In genomic region chr3:71062037-71062919, GRCh38 we compare ENCODE assay signal across 9 cellular contexts.
A peak's percentile ranks its signal among the peaks of the same experiment; 100 is the strongest.
DNase-seq lines count a peak whose midpoint lies in the region; ATAC-seq and TF ChIP-seq lines count a peak whose summit lies in the region.
"Had no signal": no experiment of that assay in that cellular context is flagged by ENCODE, and none has a peak within 500 bp of the region (broad histone marks: within the 10 kb centered on the region; RNA-seq: fewer than 3 reads in every experiment).

No MANE protein-coding gene starts in this region.

- H3K27me3 ChIP-seq in kidney epithelial cell (ENCODE audit: control insufficient read depth, insufficient read depth, low read length) (no peaks in the 10 kb centered on the region), stomach smooth muscle (ENCODE audit: control insufficient read depth in 1 of 2, insufficient read depth in 2 of 2, low read length in 2 of 2) (no peaks in the 10 kb centered on the region)

- peaks cover 17% of the 10 kb centered on the region for H3K4me1 ChIP-seq in HEK293 (ENCODE audit: control insufficient read depth, insufficient read depth, low read length)
- peaks cover 23% of the 10 kb centered on the region for H3K4me1 ChIP-seq in stomach smooth muscle (ENCODE audit: control insufficient read depth, insufficient read depth, low read length)

- POLR2A ChIA-PET in HEK293 (lab: Yijun Ruan, JAX) = no interaction called here

- ATAC-seq in HG02973 (IDR thresholded peaks at IDR 0.05; ENCODE audit: unreplicated experiment) (no peak), GM18861 (IDR thresholded peaks at IDR 0.05; ENCODE audit: unreplicated experiment) (no peak)

- H3K9me3 ChIP-seq in HEK293 (ENCODE audit: control insufficient read depth, insufficient read depth, low read depth, low read length) = no peaks in the 10 kb centered on the region
- no peaks in the 10 kb centered on the region for H3K9me3 ChIP-seq in stomach smooth muscle (ENCODE audit: control insufficient read depth in 2 of 2, low read length in 2 of 2)

- H3K27ac ChIP-seq in HEK293 (ENCODE audit: extremely low read depth, low read depth, low read length) = no peak overlapping the region
- H3K27ac ChIP-seq in angular gyrus (ENCODE audit: low read depth, low read length) = peak overlapping the region; percentile 78
- peak overlapping the region; percentile 91 for H3K27ac ChIP-seq in stomach smooth muscle (ENCODE audit: low read length)

- peak overlapping the region; percentile 19 for H3K4me3 ChIP-seq in HEK293 (ENCODE audit: low read depth, low read length)
- H3K4me3 ChIP-seq in kidney epithelial cell (ENCODE audit: low read depth, low read length) = peak overlapping the region; percentile 49
- H3K4me3 ChIP-seq in stomach smooth muscle (ENCODE audit: low read length in 2 of 2) = peak overlapping the region; percentile 85 to 90
- H3K4me3 ChIP-seq: lung had no signal

- no peaks in the 10 kb centered on the region for H3K36me3 ChIP-seq in HEK293 (ENCODE audit: control insufficient read depth in 2 of 2, insufficient read depth in 1 of 2, low read length in 2 of 2)
- H3K36me3 ChIP-seq in kidney epithelial cell (ENCODE audit: control insufficient read depth, insufficient read depth, low read length) = no peaks in the 10 kb centered on the region
- no peaks in the 10 kb centered on the region for H3K36me3 ChIP-seq in stomach smooth muscle (ENCODE audit: control insufficient read depth in 2 of 2, insufficient read depth in 2 of 2, low read length in 2 of 2)

- CTCF ChIA-PET in HEK293 (lab: Yijun Ruan, JAX) = interaction anchor here (0.6 to 2.2 kb wide), 3 partner anchors 40 to 523 kb away, joined by 3 to 5 read pairs (median 3); no protein-coding TSS in a partner anchor

- TF ChIP-seq CTCF in HEK293 (tag by site-specific recombination; IDR thresholded peaks at IDR 0.05) (no peak), kidney epithelial cell (IDR thresholded peaks at IDR 0.05; ENCODE audit: insufficient read depth, low read length, poor library complexity, severe bottlenecking) (no peak)

- H3K9ac ChIP-seq in stomach smooth muscle (ENCODE audit: low read length in 2 of 2) = peak overlapping the region; percentile 48 to 90

- DNase-seq in kidney epithelial cell (ENCODE audit: low read depth) = no peak
- no peak for DNase-seq in stimulated activated naive CD4-positive, alpha-beta T cell treated with Interleukin-2 at 50 U/mL for 16 hours (lab: John Stamatoyannopoulos, UW)
- DNase-seq in NCI-H2171 treated with DMSO at 0.1 percent for 48 hours (lab: John Stamatoyannopoulos, UW) = no peak

TF ChIP-seq in HEK293, 187 proteins besides CTCF, POLR2A, EP300 and RAD21 (continues in another document):
- TF ChIP-seq KLF16 (tag by site-specific recombination; IDR thresholded peaks at IDR 0.05) = no peak
- TF ChIP-seq MYNN (tag by site-specific recombination; IDR thresholded peaks at IDR 0.05; ENCODE audit: borderline replicate concordance) = no peak
- TF ChIP-seq ZNF580 (tag by site-specific recombination; IDR thresholded peaks at IDR 0.05) = no peak
- TF ChIP-seq PRDM10 (tag by site-specific recombination; IDR thresholded peaks at IDR 0.05) = no peak
- TF ChIP-seq ZNF791 (tag by site-specific recombination; IDR thresholded peaks at IDR 0.05) = no peak
- TF ChIP-seq ZNF629 (tag by site-specific recombination; IDR thresholded peaks at IDR 0.05) = peak; percentile 84
- 0 out of 2 replicates have a peak, but pooled peaks have one; percentile 17 for TF ChIP-seq KLF8 (tag by site-specific recombination; IDR thresholded peaks at IDR 0.05)
- no peak for TF ChIP-seq ZNF202 (tag by site-specific recombination; IDR thresholded peaks at IDR 0.05; ENCODE audit: borderline replicate concordance)
- peak; percentile 32; the same call in 1 of the 2 replicates for TF ChIP-seq ZNF24 (tag by site-specific recombination; IDR thresholded peaks at IDR 0.05)
- TF ChIP-seq, protein P1, sequence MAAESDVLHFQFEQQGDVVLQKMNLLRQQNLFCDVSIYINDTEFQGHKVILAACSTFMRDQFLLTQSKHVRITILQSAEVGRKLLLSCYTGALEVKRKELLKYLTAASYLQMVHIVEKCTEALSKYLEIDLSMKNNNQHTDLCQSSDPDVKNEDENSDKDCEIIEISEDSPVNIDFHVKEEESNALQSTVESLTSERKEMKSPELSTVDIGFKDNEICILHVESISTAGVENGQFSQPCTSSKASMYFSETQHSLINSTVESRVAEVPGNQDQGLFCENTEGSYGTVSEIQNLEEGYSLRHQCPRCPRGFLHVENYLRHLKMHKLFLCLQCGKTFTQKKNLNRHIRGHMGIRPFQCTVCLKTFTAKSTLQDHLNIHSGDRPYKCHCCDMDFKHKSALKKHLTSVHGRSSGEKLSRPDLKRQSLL (tag by site-specific recombination; IDR thresholded peaks at IDR 0.05) = no peak
- TF ChIP-seq ZSCAN30 (tag by site-specific recombination; IDR thresholded peaks at IDR 0.05) = no peak
- TF ChIP-seq ZNF701 (tag by site-specific recombination; IDR thresholded peaks at IDR 0.05) = no peak
- no peak for TF ChIP-seq ZNF548 (tag by site-specific recombination; IDR thresholded peaks at IDR 0.05)
- TF ChIP-seq, protein P2, sequence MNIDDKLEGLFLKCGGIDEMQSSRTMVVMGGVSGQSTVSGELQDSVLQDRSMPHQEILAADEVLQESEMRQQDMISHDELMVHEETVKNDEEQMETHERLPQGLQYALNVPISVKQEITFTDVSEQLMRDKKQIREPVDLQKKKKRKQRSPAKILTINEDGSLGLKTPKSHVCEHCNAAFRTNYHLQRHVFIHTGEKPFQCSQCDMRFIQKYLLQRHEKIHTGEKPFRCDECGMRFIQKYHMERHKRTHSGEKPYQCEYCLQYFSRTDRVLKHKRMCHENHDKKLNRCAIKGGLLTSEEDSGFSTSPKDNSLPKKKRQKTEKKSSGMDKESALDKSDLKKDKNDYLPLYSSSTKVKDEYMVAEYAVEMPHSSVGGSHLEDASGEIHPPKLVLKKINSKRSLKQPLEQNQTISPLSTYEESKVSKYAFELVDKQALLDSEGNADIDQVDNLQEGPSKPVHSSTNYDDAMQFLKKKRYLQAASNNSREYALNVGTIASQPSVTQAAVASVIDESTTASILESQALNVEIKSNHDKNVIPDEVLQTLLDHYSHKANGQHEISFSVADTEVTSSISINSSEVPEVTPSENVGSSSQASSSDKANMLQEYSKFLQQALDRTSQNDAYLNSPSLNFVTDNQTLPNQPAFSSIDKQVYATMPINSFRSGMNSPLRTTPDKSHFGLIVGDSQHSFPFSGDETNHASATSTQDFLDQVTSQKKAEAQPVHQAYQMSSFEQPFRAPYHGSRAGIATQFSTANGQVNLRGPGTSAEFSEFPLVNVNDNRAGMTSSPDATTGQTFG (tag by site-specific recombination; IDR thresholded peaks at IDR 0.05; ENCODE audit: borderline replicate concordance) = no peak
- TF ChIP-seq, protein P3, sequence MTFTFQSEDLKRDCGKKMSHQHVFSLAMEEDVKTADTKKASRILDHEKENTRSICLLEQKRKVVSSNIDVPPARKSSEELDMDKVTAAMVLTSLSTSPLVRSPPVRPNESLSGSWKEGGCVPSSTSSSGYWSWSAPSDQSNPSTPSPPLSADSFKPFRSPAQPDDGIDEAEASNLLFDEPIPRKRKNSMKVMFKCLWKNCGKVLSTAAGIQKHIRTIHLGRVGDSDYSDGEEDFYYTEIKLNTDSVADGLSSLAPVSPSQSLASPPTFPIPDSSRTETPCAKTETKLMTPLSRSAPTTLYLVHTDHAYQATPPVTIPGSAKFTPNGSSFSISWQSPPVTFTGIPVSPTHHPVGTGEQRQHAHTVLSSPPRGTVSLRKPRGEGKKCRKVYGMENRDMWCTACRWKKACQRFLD (tag by site-specific recombination; IDR thresholded peaks at IDR 0.05) = no peak
- no peak for TF ChIP-seq ZNF302 (tag by site-specific recombination; IDR thresholded peaks at IDR 0.05; ENCODE audit: low read depth)
- TF ChIP-seq ZNF266 (tag by site-specific recombination; IDR thresholded peaks at IDR 0.05; ENCODE audit: low read depth) = no peak
- no peak for TF ChIP-seq ZNF37A (tag by site-specific recombination; IDR thresholded peaks at IDR 0.05)
- TF ChIP-seq ZNF768 (tag by site-specific recombination; IDR thresholded peaks at IDR 0.05) = no peak
- TF ChIP-seq ZNF510 (tag by site-specific recombination; IDR thresholded peaks at IDR 0.05; ENCODE audit: insufficient replicate concordance) = no peak

Comparison
In these comparisons a context has a peak if more than half of its experiments do, and no peak if none do; other contexts are left out.
1. H3K4me3 ChIP-seq: peak in every context shown above with its lines; median percentile 88 in stomach smooth muscle; 49 in kidney epithelial cell; 19 in HEK293.